Comparison of ENCODE assay signal across 11 cellular contexts in genomic region chr2:105380432-105381118, GRCh38. TPM values are rescaled to one million over a fixed set of nuclear protein-coding genes. Genes with fewer than 3 reads are reported as not detected.
DNase-seq lines count a peak whose midpoint lies in the region; ATAC-seq, FAIRE-seq and TF ChIP-seq lines count a peak whose summit lies in the region.
"Had no signal": no experiment of that assay in that cellular context is flagged by ENCODE, and none has a peak within 500 bp of the region (broad histone marks: within the 10 kb centered on the region; RNA-seq: fewer than 3 reads in every experiment).

No MANE protein-coding gene starts in this region.

- FAIRE-seq in astrocyte (lab: Jason Lieb, UNC) (no peak), H54 (lab: Jason Lieb, UNC) (no peak)

- H3K27ac ChIP-seq in GM23248 (peak overlapping the region; percentile 56), astrocyte (ENCODE audit: low read depth, low read length) (peak overlapping the region; percentile 46), smooth muscle cell (ENCODE audit: low read depth) (peak overlapping the region; percentile 64)

- no peaks in the 10 kb centered on the region for H3K9me3 Mint-ChIP-seq in astrocyte (ENCODE audit: unreplicated experiment)

- H3K4me3 ChIP-seq in GM23248 (no peak overlapping the region), astrocyte (ENCODE audit: insufficient read depth, low read depth, low read length) (no peak overlapping the region), smooth muscle cell (no peak overlapping the region)

- H3K27ac Mint-ChIP-seq in astrocyte (ENCODE audit: unreplicated experiment), result peak overlapping the region; percentile 91
- H3K27ac Mint-ChIP-seq: immature natural killer cell had no signal

- WGBS in GM23248 (ENCODE audit: low coverage in 1 of 2, low lambda C conversion rate in 2 of 2, missing lambda C conversion rate in 2 of 2), 2 experiments, result 56 to 65% methylated on average over 10 of the region's 10 CpGs
- WGBS in smooth muscle cell (ENCODE audit: low lambda C conversion rate), result 63% methylated on average over 10 of the region's 10 CpGs

- H3K4me3 Mint-ChIP-seq in astrocyte (ENCODE audit: unreplicated experiment), result no peak overlapping the region
- H3K4me3 Mint-ChIP-seq: immature natural killer cell had no signal

- peaks cover 69% of the 10 kb centered on the region for H3K4me1 ChIP-seq in GM23248 (ENCODE audit: insufficient read depth)
- H3K4me1 ChIP-seq in astrocyte (ENCODE audit: insufficient read depth, low read length), result peaks cover 52% of the 10 kb centered on the region
- no peaks in the 10 kb centered on the region for H3K4me1 ChIP-seq in smooth muscle cell (ENCODE audit: low read depth)

- in situ Hi-C loops in GM23248 (cut with MboI), result no loop called here

- ATAC-seq in left ventricle myocardium superior (peak; percentile 1), HG03439 (IDR thresholded peaks at IDR 0.05; ENCODE audit: unreplicated experiment) (no peak), left colon (no peak)

- H3K9me3 ChIP-seq in GM23248 (ENCODE audit: low read depth) (no peaks in the 10 kb centered on the region), astrocyte (ENCODE audit: insufficient read depth, low read depth, low read length) (no peaks in the 10 kb centered on the region), smooth muscle cell (replicated peaks; ENCODE audit: low read depth) (no peaks in the 10 kb centered on the region)

- H3K4me1 Mint-ChIP-seq in astrocyte (ENCODE audit: low read depth, unreplicated experiment), result peaks cover 34% of the 10 kb centered on the region
- H3K4me1 Mint-ChIP-seq: immature natural killer cell had no signal

- H3F3A ChIP-seq in GM23248 (ENCODE audit: insufficient read depth), result peaks cover 99% of the 10 kb centered on the region
- peaks cover 9% of the 10 kb centered on the region for H3F3A ChIP-seq in smooth muscle cell (ENCODE audit: low read depth)

- peaks cover 48% of the 10 kb centered on the region for H3K36me3 Mint-ChIP-seq in astrocyte (ENCODE audit: low read depth, unreplicated experiment)
- H3K36me3 Mint-ChIP-seq: immature natural killer cell had no signal

- TF ChIP-seq CTCF in astrocyte (IDR thresholded peaks at IDR 0.05; ENCODE audit: insufficient read depth, low read depth, low read length) (no peak), smooth muscle cell (IDR thresholded peaks at IDR 0.05; ENCODE audit: borderline replicate concordance, insufficient read depth, poor library complexity, severe bottlenecking) (no peak)

- H3K9ac ChIP-seq in GM23248, result peak overlapping the region; percentile 19; the same call in 1 of the 2 replicates
- H3K9ac ChIP-seq in astrocyte (ENCODE audit: low read length), result peak overlapping the region; percentile 29
- peak overlapping the region; percentile 8 for H3K9ac ChIP-seq in smooth muscle cell (ENCODE audit: low read depth)

- no peak for TF ChIP-seq POLR2A in H54 (IDR thresholded peaks at IDR 0.05; ENCODE audit: low read depth, low read length)

- DNase-seq in GM23248 (peak; percentile 38), astrocyte (ENCODE audit: low read depth) (no peak), left ventricle myocardium superior (no peak), smooth muscle cell (lab: John Stamatoyannopoulos, UW; ENCODE audit: unreplicated experiment) (no peak), H54 (ENCODE audit: insufficient read length, low spot score) (no peak), NK-92 (lab: John Stamatoyannopoulos, UW; ENCODE audit: unreplicated experiment) (no peak), left colon (no peak)
- DNase-seq: immature natural killer cell; stimulated activated CD4-positive, alpha-beta T cell treated with anti-CD3 and anti-CD28 coated beads, Interleukin-4, amount 100 ng/mL, for 4 hours; T-helper 2 cell had no signal

- H3K4me2 ChIP-seq in GM23248 (ENCODE audit: unreplicated experiment), result peak overlapping the region; percentile 8
- no peak overlapping the region for H3K4me2 ChIP-seq in astrocyte (ENCODE audit: low read length)
- H3K4me2 ChIP-seq in smooth muscle cell, result peak overlapping the region; percentile 51

- peaks cover 8% of the 10 kb centered on the region; the same call in 1 of the 2 replicates for H4K20me1 ChIP-seq in GM23248 (ENCODE audit: insufficient read depth)
- H4K20me1 ChIP-seq in astrocyte (ENCODE audit: insufficient read depth, low read length), result peaks cover 97% of the 10 kb centered on the region
- peaks cover 69% of the 10 kb centered on the region for H4K20me1 ChIP-seq in smooth muscle cell (ENCODE audit: low read depth)

- no peaks in the 10 kb centered on the region for H3K27me3 Mint-ChIP-seq in astrocyte (ENCODE audit: low read depth, unreplicated experiment)

- H3K9me2 ChIP-seq in GM23248 (ENCODE audit: insufficient read depth), result no peaks in the 10 kb centered on the region

- peaks cover 100% of the 10 kb centered on the region for H3K79me2 ChIP-seq in GM23248 (ENCODE audit: insufficient read depth)
- H3K79me2 ChIP-seq in astrocyte (ENCODE audit: insufficient read depth, low read length), result peaks cover 98% of the 10 kb centered on the region
- peaks cover 27% of the 10 kb centered on the region for H3K79me2 ChIP-seq in smooth muscle cell (ENCODE audit: low read depth)

- intact Hi-C loops in left ventricle myocardium superior (cut with micrococcal nuclease), result loop anchor here (10.0 kb wide), 1 partner anchor 114 kb away; no protein-coding TSS in a partner anchor
- intact Hi-C loops in left colon (cut with DNase I, micrococcal nuclease), result no loop called here

- H3K36me3 ChIP-seq in GM23248 (ENCODE audit: low read depth), result peaks cover 96% of the 10 kb centered on the region
- peaks cover 76% of the 10 kb centered on the region for H3K36me3 ChIP-seq in astrocyte (ENCODE audit: insufficient read depth, low read length)
- H3K36me3 ChIP-seq in smooth muscle cell (ENCODE audit: low read depth), result peaks cover 28% of the 10 kb centered on the region

- H2AFZ ChIP-seq in GM23248 (no peak overlapping the region), astrocyte (ENCODE audit: low read depth, low read length) (no peak overlapping the region), smooth muscle cell (ENCODE audit: low read depth) (no peak overlapping the region)

- no peaks in the 10 kb centered on the region for H3K27me3 ChIP-seq in GM23248 (replicated peaks; ENCODE audit: insufficient read depth)
- no peaks in the 10 kb centered on the region for H3K27me3 ChIP-seq in astrocyte (ENCODE audit: insufficient read depth, low read length)
- H3K27me3 ChIP-seq in smooth muscle cell (ENCODE audit: low read depth), result no peaks in the 10 kb centered on the region

RNA-seq across cellular contexts. Expression of gene FHL2, which starts 18.3 kb away (rescaled TPM):
- 383 and 404 TPM in 2 replicates for total RNA-seq in GM23248 (2014; rRNA removed; shearing (Covaris generic))
- polyA plus RNA-seq in GM23248 (2016; fragmentation: Nextera tagmentation; extraction: Ambion mirVana) (598 and 610 TPM in 2 replicates), smooth muscle cell (64.1 and 82.8 TPM in 2 replicates)
- total RNA-seq in astrocyte (104 and 115 TPM in 2 replicates), left ventricle myocardium superior (1,772 TPM), smooth muscle cell (67.6 and 98.0 TPM in 2 replicates), left colon (100 to 1,000 TPM in 1 of 2 donors, 10 to 100 TPM in 1; 94.2 to 133 TPM)

RNA-seq across cellular contexts. Expression of gene C2orf49, which starts 43.2 kb away (rescaled TPM):
- total RNA-seq in GM23248 (2014; rRNA removed; shearing (Covaris generic)), result 9.0 and 17.6 TPM in 2 replicates
- polyA plus RNA-seq in GM23248 (2016; fragmentation: Nextera tagmentation; extraction: Ambion mirVana) (11.4 and 13.6 TPM in 2 replicates), smooth muscle cell (17.9 and 18.8 TPM in 2 replicates)
- total RNA-seq in astrocyte (21.6 and 22.6 TPM in 2 replicates), left ventricle myocardium superior (18.6 TPM), smooth muscle cell (23.2 and 37.7 TPM in 2 replicates), left colon (10 to 100 TPM; 12.2 TPM)

RNA-seq across cellular contexts. Expression of gene TGFBRAP1, which starts 51.0 kb away (rescaled TPM):
- total RNA-seq in GM23248 (2014; rRNA removed; shearing (Covaris generic)), result 9.0 and 11.3 TPM in 2 replicates
- polyA plus RNA-seq in GM23248 (2016; fragmentation: Nextera tagmentation; extraction: Ambion mirVana) (8.3 and 8.5 TPM in 2 replicates), smooth muscle cell (8.9 and 14.5 TPM in 2 replicates)
- total RNA-seq in astrocyte (25.1 and 26.1 TPM in 2 replicates), left ventricle myocardium superior (9.8 TPM), smooth muscle cell (10.5 and 11.8 TPM in 2 replicates), left colon (10 to 100 TPM; 16.8 to 19.7 TPM)
